In the genomic region with DNA sequence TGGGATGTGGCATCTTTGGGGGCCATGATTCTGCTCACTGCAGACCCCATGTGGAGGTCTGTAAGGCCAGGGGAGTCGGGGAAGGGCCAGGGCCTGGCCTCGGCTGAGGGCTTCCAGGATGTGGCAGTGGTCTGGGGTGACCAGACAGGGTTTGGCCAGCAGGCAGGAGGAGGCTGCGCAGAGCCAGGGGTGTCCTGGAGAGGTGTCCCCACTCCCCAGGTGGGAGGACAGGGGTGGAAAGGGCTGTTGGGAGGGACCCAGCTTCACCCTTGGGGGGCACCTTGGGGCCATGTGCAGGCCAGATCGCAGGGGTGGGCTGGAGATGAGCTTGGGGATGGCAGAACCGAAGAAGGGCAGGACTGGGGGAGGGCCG, we compare ENCODE assay signal across 15 cellular contexts. TPM values are rescaled to one million over a fixed set of nuclear protein-coding genes. Genes with fewer than 3 reads are reported as not detected.
DNase-seq lines count a peak whose midpoint lies in the region; ATAC-seq, FAIRE-seq and TF ChIP-seq lines count a peak whose summit lies in the region.
"Had no signal": no experiment of that assay in that cellular context is flagged by ENCODE, and none has a peak within 500 bp of the region (broad histone marks: within the 10 kb centered on the region; RNA-seq: fewer than 3 reads in every experiment).

No MANE protein-coding gene starts in this region.

- CTCF ChIA-PET in HepG2 (lab: Yijun Ruan, JAX; ENCODE audit: low intra/inter-chr PET ratio, low total read pairs) (no interaction called here), K562 (lab: Yijun Ruan, JAX; ENCODE audit: low intra/inter-chr PET ratio) (no interaction called here)

- BruUV-seq in HepG2 (replicated peaks; lab: Mats Ljungman, UMichigan) (no TSS peak), K562 (replicated peaks; lab: Mats Ljungman, UMichigan) (no TSS peak)

- FAIRE-seq in HepG2 (lab: Jason Lieb, UNC): no peak
- no peak for FAIRE-seq in K562 (lab: Jason Lieb, UNC)
- FAIRE-seq: A549, HTR-8/SVneo had no signal

- H3K9me3 ChIP-seq in right lobe of liver: no peaks in the 10 kb centered on the region
- no peaks in the 10 kb centered on the region for H3K9me3 ChIP-seq in HepG2 (ENCODE audit: low read length)
- H3K9me3 ChIP-seq in K562 (replicated peaks; ENCODE audit: control insufficient read depth, insufficient read depth, low read depth, low read length): no peaks in the 10 kb centered on the region
- no peaks in the 10 kb centered on the region for H3K9me3 ChIP-seq in spleen
- H3K9me3 ChIP-seq: A549 had no signal

- TF ChIP-seq RAD21 in HepG2 (CRISPR knock-in tag; IDR thresholded peaks at IDR 0.05): no peak
- TF ChIP-seq RAD21 in K562 (CRISPR knock-in tag; conservative IDR thresholded peaks at IDR 0.05 in 1 of 2, IDR thresholded peaks at IDR 0.05 in 1 of 2): no peak

- H3K27ac ChIP-seq in right lobe of liver: no peak overlapping the region
- no peak overlapping the region for H3K27ac ChIP-seq in HepG2 (ENCODE audit: extremely low read length, insufficient read depth, low read length)
- no peak overlapping the region for H3K27ac ChIP-seq in K562 (ENCODE audit: extremely low read depth, low read depth, low read length)
- no peak overlapping the region for H3K27ac ChIP-seq in spleen
- H3K27ac ChIP-seq: A549 had no signal

- H3K4me2 ChIP-seq in HepG2 (ENCODE audit: low read depth, low read length) (no peak overlapping the region), K562 (ENCODE audit: insufficient read depth, low read length) (no peak overlapping the region)
- H3K4me2 ChIP-seq: A549 had no signal

- in situ Hi-C loops in HepG2 (cut with HindIII; ENCODE audit: extremely low pct_ligation_motif_present, low pct_unique_long_range_greater_than_20kb) (no loop called here), K562 (cut with MboI) (no loop called here)

- intact Hi-C loops in right lobe of liver (cut with DNase I) (no loop called here), HepG2 (cut with micrococcal nuclease; ENCODE audit: unreplicated experiment) (no loop called here), K562 (cut with micrococcal nuclease) (no loop called here), spleen (cut with DNase I; ENCODE audit: low total_unique reads) (no loop called here)

- H4K20me1 ChIP-seq in HepG2 (ENCODE audit: insufficient read depth, low read length) (no peaks in the 10 kb centered on the region), K562 (replicated peaks; ENCODE audit: control insufficient read depth, insufficient read depth, low read length) (no peaks in the 10 kb centered on the region)

- no peak for TF ChIP-seq EP300 in HepG2 (IDR thresholded peaks at IDR 0.05; ENCODE audit: low read depth in 2 of 2, low read length in 2 of 2)
- TF ChIP-seq EP300 in HepG2 (CRISPR knock-in tag; IDR thresholded peaks at IDR 0.05; ENCODE audit: borderline replicate concordance): no peak
- no peak for TF ChIP-seq EP300 in K562 (IDR thresholded peaks at IDR 0.05; ENCODE audit: low read length)

- no peaks in the 10 kb centered on the region for H3K9me1 ChIP-seq in K562 (ENCODE audit: control insufficient read depth, insufficient read depth, low read length)

- H3K9ac ChIP-seq in HepG2 (ENCODE audit: insufficient read depth, low read depth, low read length) (no peak overlapping the region), K562 (ENCODE audit: insufficient read depth in 1 of 2, low read depth in 2 of 2, low read length in 2 of 2) (no peak overlapping the region; a peak in 1 of 4 replicates)

- H2AFZ ChIP-seq in HepG2 (ENCODE audit: low read length) (no peak overlapping the region), K562 (ENCODE audit: low read depth, low read length) (no peak overlapping the region)

- 100% methylated on average over 1 of the region's 6 CpGs for WGBS in right lobe of liver (ENCODE audit: insufficient coverage, low coverage, low lambda C conversion rate, missing lambda C conversion rate)
- WGBS in HepG2 (ENCODE audit: low lambda C conversion rate): 75% methylated on average over 5 of the region's 6 CpGs
- WGBS in K562 (ENCODE audit: insufficient coverage, low coverage, missing lambda C conversion rate): 59% methylated on average over 4 of the region's 6 CpGs
- WGBS in spleen, 5 donors: 89 to 97% (median 93%) methylated on average over 6 of the region's 6 CpGs

- H3K79me2 ChIP-seq in HepG2 (ENCODE audit: insufficient read depth, low read length) (no peaks in the 10 kb centered on the region), K562 (ENCODE audit: control insufficient read depth, insufficient read depth, low read length) (no peaks in the 10 kb centered on the region)

- POLR2A ChIA-PET in HepG2 (lab: Yijun Ruan, JAX) (no interaction called here), K562 (lab: Yijun Ruan, JAX) (interaction anchor here (1.1 kb wide), 1 partner anchor 13 kb away, joined by 3 read pairs; no protein-coding TSS in a partner anchor)

- ATAC-seq in right lobe of liver: no peak
- no peak for ATAC-seq in HepG2
- ATAC-seq in K562: no peak
- ATAC-seq in GM18498 (IDR thresholded peaks at IDR 0.05; ENCODE audit: unreplicated experiment): no peak

- TF ChIP-seq POLR2A in right lobe of liver (IDR thresholded peaks at IDR 0.05) (no peak), HepG2 (IDR thresholded peaks at IDR 0.05; ENCODE audit: insufficient read depth in 1 of 2, low read depth in 2 of 2, low read length in 2 of 2) (no peak), K562 (conservative IDR thresholded peaks at IDR 0.05) (no peak), spleen (IDR thresholded peaks at IDR 0.05) (no peak)

- H3K36me3 ChIP-seq in right lobe of liver (no peaks in the 10 kb centered on the region), HepG2 (replicated peaks in 1 of 2; ENCODE audit: control insufficient read depth in 1 of 2, insufficient read depth in 2 of 2, low read length in 2 of 2) (no peaks in the 10 kb centered on the region), GM06990 (ENCODE audit: control insufficient read depth, insufficient read depth, low read length) (no peaks in the 10 kb centered on the region), K562 (ENCODE audit: control insufficient read depth, insufficient read depth, low read length) (no peaks in the 10 kb centered on the region), spleen (no peaks in the 10 kb centered on the region)

- H3K27me3 ChIP-seq in right lobe of liver: no peaks in the 10 kb centered on the region
- peaks cover 0 to 5% of the 10 kb centered on the region in 2 experiments; a peak in 2 of 5 replicates for H3K27me3 ChIP-seq in HepG2 (ENCODE audit: control insufficient read depth in 1 of 2, insufficient read depth in 2 of 2, low read length in 2 of 2)
- H3K27me3 ChIP-seq in GM06990 (replicated peaks; ENCODE audit: control insufficient read depth, insufficient read depth, low read length): no peaks in the 10 kb centered on the region
- no peaks in the 10 kb centered on the region for H3K27me3 ChIP-seq in K562 (ENCODE audit: control insufficient read depth in 2 of 2, insufficient read depth in 2 of 2, low read length in 2 of 2)
- peaks cover 0 to 89% (median 44%) of the 10 kb centered on the region in 7 donors for H3K27me3 ChIP-seq in spleen (replicated peaks in 1 of 7)

- H3K4me1 ChIP-seq in right lobe of liver (peaks cover 0 to 15% (median 0%) of the 10 kb centered on the region in 4 donors), HepG2 (ENCODE audit: insufficient read depth, low read length) (peaks cover 19% of the 10 kb centered on the region), K562 (replicated peaks in 1 of 2; ENCODE audit: control insufficient read depth in 2 of 2, insufficient read depth in 2 of 2, low read length in 2 of 2) (peaks cover 8 to 60% of the 10 kb centered on the region in 2 experiments; a peak in 4 of 5 replicates), spleen (peaks cover 4 to 56% (median 31%) of the 10 kb centered on the region in 6 donors)

- DNase-seq in right lobe of liver (peak in 2 of 3 donors; percentile 38 to 54), HepG2 (ENCODE audit: low spot score) (no peak), GM06990 (ENCODE audit: extremely low read depth, insufficient read length) (peak; percentile 9), K562 (ENCODE audit: extremely low read depth in 1 of 4, low spot score in 3 of 4) (no peak), spleen (peak; percentile 74), foreskin fibroblast (no peak), NCI-H446 treated with DMSO at 0.1 percent for 48 hours (lab: John Stamatoyannopoulos, UW) (no peak)
- DNase-seq: Calu3; CD4-positive, CD25-positive, alpha-beta regulatory T cell; DMS 273 treated with DMSO at 0.1 percent for 48 hours; GOT3; H9 had no signal

- H3K4me3 ChIP-seq in right lobe of liver: no peak overlapping the region
- H3K4me3 ChIP-seq in HepG2 (replicated peaks in 1 of 3; ENCODE audit: insufficient read depth in 1 of 3, low read depth in 2 of 3, low read length in 3 of 3): no peak overlapping the region
- H3K4me3 ChIP-seq in GM06990 (replicated peaks; ENCODE audit: low read depth, low read length): no peak overlapping the region
- H3K4me3 ChIP-seq in K562: no peak overlapping the region
- H3K4me3 ChIP-seq in spleen: no peak overlapping the region
- H3K4me3 ChIP-seq in foreskin fibroblast (ENCODE audit: low read depth in 1 of 2, low read length in 2 of 2): no peak overlapping the region
- H3K4me3 ChIP-seq: A549 had no signal

- TF ChIP-seq CTCF in right lobe of liver (IDR thresholded peaks at IDR 0.05): no peak
- no peak for TF ChIP-seq CTCF in HepG2 (CRISPR knock-in tag; IDR thresholded peaks at IDR 0.05)
- TF ChIP-seq CTCF in GM06990 (IDR thresholded peaks at IDR 0.05; ENCODE audit: insufficient read depth, low read length, poor library complexity, severe bottlenecking): no peak
- TF ChIP-seq CTCF in K562 (IDR thresholded peaks at IDR 0.05 in 2 of 3, conservative IDR thresholded peaks at IDR 0.05 in 1 of 3; ENCODE audit: insufficient read depth in 2 of 3, low read depth in 1 of 3, low read length in 3 of 3): no peak
- no peak for TF ChIP-seq CTCF in spleen (IDR thresholded peaks at IDR 0.05 in 8 of 11, conservative IDR thresholded peaks at IDR 0.05 in 3 of 11)
- no peak for TF ChIP-seq CTCF in foreskin fibroblast (IDR thresholded peaks at IDR 0.05; ENCODE audit: low read depth, low read length)

RNA-seq across cellular contexts. Expression of gene PANX2, which starts 3.4 kb away (rescaled TPM):
- 10 to 100 TPM in 1 of 6 experiments, 1 to 10 TPM in 5; 3.9 to 12.3 (median 7.2) TPM for total RNA-seq in right lobe of liver
- total RNA-seq in HepG2 (2016; rRNA removed; fragmentation: Illumina TruSeq; extraction: Trizol): 0.15 and 0.58 TPM in 2 replicates
- total RNA-seq in HepG2 (2016; cell fraction: cytosol; rRNA removed; fragmentation: Illumina TruSeq; extraction: Trizol; ENCODE audit: low read depth): 0.20 and 0.35 TPM in 2 replicates
- total RNA-seq in HepG2 (2016; cell fraction: insoluble cytoplasmic fraction; rRNA removed; fragmentation: Illumina TruSeq; extraction: Trizol): 0.19 TPM in 2 replicates
- 1.1 and 1.4 TPM in 2 replicates for total RNA-seq in HepG2 (2016; cell fraction: membrane; rRNA removed; fragmentation: Illumina TruSeq; extraction: Trizol)
- 0.47 and 0.56 TPM in 2 replicates for total RNA-seq in HepG2 (2016; cell fraction: nucleus; rRNA removed; fragmentation: Illumina TruSeq; extraction: Trizol)
- 1.1 TPM in 2 replicates for polyA plus RNA-seq in HepG2 (2011; rRNA removed)
- 0.99 and 1.7 TPM in 2 replicates for polyA plus RNA-seq in HepG2 (2011; cell fraction: cytosol; rRNA removed)
- 2.5 and 4.2 TPM in 2 replicates for polyA plus RNA-seq in HepG2 (2011; cell fraction: nucleus; rRNA removed)
- 1.6 and 3.8 TPM in 2 replicates for polyA plus RNA-seq in HepG2 (2012)
- 1.3 and 1.4 TPM in 2 replicates for polyA plus RNA-seq in HepG2 (2016; cell fraction: cytosol; fragmentation: Illumina TruSeq; extraction: Trizol; ENCODE audit: low read depth)
- 1.1 and 1.4 TPM in 2 replicates for polyA plus RNA-seq in HepG2 (2016; cell fraction: insoluble cytoplasmic fraction; fragmentation: Illumina TruSeq; extraction: Trizol; ENCODE audit: low read depth)
- polyA plus RNA-seq in HepG2 (2016; cell fraction: membrane; fragmentation: Illumina TruSeq; extraction: Trizol; ENCODE audit: low read depth): 2.9 and 3.6 TPM in 2 replicates
- 2.0 and 2.3 TPM in 2 replicates for polyA plus RNA-seq in HepG2 (2016; cell fraction: nucleus; fragmentation: Illumina TruSeq; extraction: Trizol; ENCODE audit: insufficient read depth, low read depth)
- polyA minus RNA-seq in HepG2 (2011; rRNA and poly(A)+ RNA removed; ENCODE audit: low replicate concordance): 0.78 and 0.84 TPM in 2 replicates
- 0.30 and 0.79 TPM in 2 replicates for polyA minus RNA-seq in HepG2 (2011; cell fraction: cytosol; rRNA and poly(A)+ RNA removed)
- polyA minus RNA-seq in HepG2 (2011; cell fraction: nucleus; rRNA and poly(A)+ RNA removed): 0.37 and 0.39 TPM in 2 replicates
- 2.9 and 7.9 TPM in 2 replicates for total RNA-seq in K562 (2011; cell fraction: chromatin; rRNA removed; ENCODE audit: low replicate concordance)
- 4.5 and 5.7 TPM in 2 replicates for total RNA-seq in K562 (2011; cell fraction: nucleolus; rRNA removed)
- total RNA-seq in K562 (2011; cell fraction: nucleoplasm; rRNA removed): 4.0 and 4.1 TPM in 2 replicates
- total RNA-seq in K562 (2014; rRNA removed): 0.61 and 1.0 TPM in 2 replicates
- 0.06 and 0.07 TPM in 2 replicates for total RNA-seq in K562 (2014; rRNA removed; fragmentation: Illumina TruSeq; extraction: Trizol)
- total RNA-seq in K562 (2015; rRNA removed; fragmentation: Illumina TruSeq; extraction: Trizol): 0.15 and 0.29 TPM in 2 replicates
- 3.0 and 3.9 TPM in 2 replicates for total RNA-seq in K562 (2021)
- polyA plus RNA-seq in K562 (2011; rRNA removed): 1.1 and 1.7 TPM in 2 replicates
- polyA plus RNA-seq in K562 (2011; cell fraction: cytosol; rRNA removed): 2.4 and 3.0 TPM in 2 replicates
- 7.8 and 9.9 TPM in 2 replicates for polyA plus RNA-seq in K562 (2011; cell fraction: nucleus; rRNA removed)
- 2.1 and 7.6 TPM in 2 replicates for polyA plus RNA-seq in K562 (2012)
- polyA plus RNA-seq in K562 (2014; fragmentation: Illumina TruSeq; extraction: Trizol): 0.22 and 0.72 TPM in 2 replicates
- under 1 TPM in 1 of 2 experiments, not detected in 1; 0.01 TPM for polyA plus RNA-seq in K562 (2014; fragmentation: Nextera tagmentation; extraction: Ambion mirVana)
- polyA plus RNA-seq in K562 (2014; rRNA removed): 1.7 and 1.9 TPM in 2 replicates
- polyA minus RNA-seq in K562 (2011; rRNA and poly(A)+ RNA removed): 0.24 and 0.60 TPM in 2 replicates
- 1.1 and 2.9 TPM in 2 replicates for polyA minus RNA-seq in K562 (2011; cell fraction: cytosol; rRNA and poly(A)+ RNA removed)
- polyA minus RNA-seq in K562 (2011; cell fraction: nucleus; rRNA and poly(A)+ RNA removed): 1.2 and 1.7 TPM in 2 replicates
- total RNA-seq in spleen: 1 to 10 TPM in 6 of 7 donors, under 1 TPM in 1; 0.39 to 4.6 (median 2.4) TPM
- under 1 TPM; 0.11 to 0.67 (median 0.24) TPM for polyA plus RNA-seq in spleen
- total RNA-seq: CD4-positive, CD25-positive, alpha-beta regulatory T cell had no signal
- polyA plus RNA-seq: CD4-positive, CD25-positive, alpha-beta regulatory T cell had no signal

RNA-seq across cellular contexts. Expression of gene TRABD, which starts 11.7 kb away (rescaled TPM):
- total RNA-seq in right lobe of liver: 10 to 100 TPM; 18.9 to 30.2 (median 22.8) TPM
- 16.2 and 21.5 TPM in 2 replicates for total RNA-seq in HepG2 (2016; rRNA removed; fragmentation: Illumina TruSeq; extraction: Trizol)
- total RNA-seq in HepG2 (2016; cell fraction: cytosol; rRNA removed; fragmentation: Illumina TruSeq; extraction: Trizol; ENCODE audit: low read depth): 8.1 and 8.5 TPM in 2 replicates
- 14.1 and 20.1 TPM in 2 replicates for total RNA-seq in HepG2 (2016; cell fraction: insoluble cytoplasmic fraction; rRNA removed; fragmentation: Illumina TruSeq; extraction: Trizol)
- total RNA-seq in HepG2 (2016; cell fraction: membrane; rRNA removed; fragmentation: Illumina TruSeq; extraction: Trizol): 15.9 and 17.7 TPM in 2 replicates
- 12.3 and 17.7 TPM in 2 replicates for total RNA-seq in HepG2 (2016; cell fraction: nucleus; rRNA removed; fragmentation: Illumina TruSeq; extraction: Trizol)
- 28.9 and 36.8 TPM in 2 replicates for polyA plus RNA-seq in HepG2 (2011; rRNA removed)
- 15.8 and 28.0 TPM in 2 replicates for polyA plus RNA-seq in HepG2 (2011; cell fraction: cytosol; rRNA removed)
- polyA plus RNA-seq in HepG2 (2011; cell fraction: nucleus; rRNA removed): 241 and 327 TPM in 2 replicates
- 19.6 and 35.2 TPM in 2 replicates for polyA plus RNA-seq in HepG2 (2012)
- polyA plus RNA-seq in HepG2 (2016; cell fraction: cytosol; fragmentation: Illumina TruSeq; extraction: Trizol; ENCODE audit: low read depth): 10.4 and 11.2 TPM in 2 replicates
- polyA plus RNA-seq in HepG2 (2016; cell fraction: insoluble cytoplasmic fraction; fragmentation: Illumina TruSeq; extraction: Trizol; ENCODE audit: low read depth): 19.9 and 22.8 TPM in 2 replicates
- 15.2 and 16.9 TPM in 2 replicates for polyA plus RNA-seq in HepG2 (2016; cell fraction: membrane; fragmentation: Illumina TruSeq; extraction: Trizol; ENCODE audit: low read depth)
- 56.6 and 60.9 TPM in 2 replicates for polyA plus RNA-seq in HepG2 (2016; cell fraction: nucleus; fragmentation: Illumina TruSeq; extraction: Trizol; ENCODE audit: insufficient read depth, low read depth)
- 22.4 and 30.1 TPM in 2 replicates for polyA minus RNA-seq in HepG2 (2011; rRNA and poly(A)+ RNA removed; ENCODE audit: low replicate concordance)
- 9.7 and 11.7 TPM in 2 replicates for polyA minus RNA-seq in HepG2 (2011; cell fraction: cytosol; rRNA and poly(A)+ RNA removed)
- 14.4 and 18.2 TPM in 2 replicates for polyA minus RNA-seq in HepG2 (2011; cell fraction: nucleus; rRNA and poly(A)+ RNA removed)
- 44.8 and 168 TPM in 2 replicates for total RNA-seq in K562 (2011; cell fraction: chromatin; rRNA removed; ENCODE audit: low replicate concordance)
- total RNA-seq in K562 (2011; cell fraction: nucleolus; rRNA removed): 130 and 141 TPM in 2 replicates
- total RNA-seq in K562 (2011; cell fraction: nucleoplasm; rRNA removed): 69.2 and 70.6 TPM in 2 replicates
- total RNA-seq in K562 (2014; rRNA removed): 41.2 and 49.8 TPM in 2 replicates
- 1.4 and 2.8 TPM in 2 replicates for total RNA-seq in K562 (2014; rRNA removed; fragmentation: Illumina TruSeq; extraction: Trizol)
- total RNA-seq in K562 (2015; rRNA removed; fragmentation: Illumina TruSeq; extraction: Trizol): 14.0 and 14.7 TPM in 2 replicates
- total RNA-seq in K562 (2021): 55.3 and 59.3 TPM in 2 replicates
- polyA plus RNA-seq in K562 (2011; rRNA removed): 24.3 and 35.9 TPM in 2 replicates
- polyA plus RNA-seq in K562 (2011; cell fraction: cytosol; rRNA removed): 27.7 and 49.1 TPM in 2 replicates
- 268 and 323 TPM in 2 replicates for polyA plus RNA-seq in K562 (2011; cell fraction: nucleus; rRNA removed)
- polyA plus RNA-seq in K562 (2012): 38.7 and 63.6 TPM in 2 replicates
- polyA plus RNA-seq in K562 (2014; fragmentation: Illumina TruSeq; extraction: Trizol): 7.7 and 20.3 TPM in 2 replicates
- polyA plus RNA-seq in K562 (2014; fragmentation: Nextera tagmentation; extraction: Ambion mirVana): under 1 TPM; 0.08 to 0.59 TPM
- polyA plus RNA-seq in K562 (2014; rRNA removed): 62.0 and 62.9 TPM in 2 replicates
- polyA minus RNA-seq in K562 (2011; rRNA and poly(A)+ RNA removed): 4.1 and 8.2 TPM in 2 replicates
- polyA minus RNA-seq in K562 (2011; cell fraction: cytosol; rRNA and poly(A)+ RNA removed): 15.3 and 18.4 TPM in 2 replicates
- 21.8 and 25.8 TPM in 2 replicates for polyA minus RNA-seq in K562 (2011; cell fraction: nucleus; rRNA and poly(A)+ RNA removed)
- 10 to 100 TPM; 49.8 to 66.5 (median 57.7) TPM for total RNA-seq in spleen
- 10 to 100 TPM; 43.3 to 85.8 (median 77.9) TPM for polyA plus RNA-seq in spleen

RNA-seq across cellular contexts. Expression of gene SELENOO, which starts 26.8 kb away (rescaled TPM):
- total RNA-seq in right lobe of liver: 10 to 100 TPM; 51.1 to 67.8 (median 59.2) TPM
- total RNA-seq in HepG2 (2016; rRNA removed; fragmentation: Illumina TruSeq; extraction: Trizol): 12.5 and 19.0 TPM in 2 replicates
- 2.8 and 3.8 TPM in 2 replicates for total RNA-seq in HepG2 (2016; cell fraction: cytosol; rRNA removed; fragmentation: Illumina TruSeq; extraction: Trizol; ENCODE audit: low read depth)
- total RNA-seq in HepG2 (2016; cell fraction: insoluble cytoplasmic fraction; rRNA removed; fragmentation: Illumina TruSeq; extraction: Trizol): 9.4 and 19.8 TPM in 2 replicates
- 6.0 and 7.6 TPM in 2 replicates for total RNA-seq in HepG2 (2016; cell fraction: membrane; rRNA removed; fragmentation: Illumina TruSeq; extraction: Trizol)
- 18.8 and 19.9 TPM in 2 replicates for total RNA-seq in HepG2 (2016; cell fraction: nucleus; rRNA removed; fragmentation: Illumina TruSeq; extraction: Trizol)
- polyA plus RNA-seq in HepG2 (2011; rRNA removed): 14.4 and 18.7 TPM in 2 replicates
- polyA plus RNA-seq in HepG2 (2011; cell fraction: cytosol; rRNA removed): 10.0 and 18.1 TPM in 2 replicates
- polyA plus RNA-seq in HepG2 (2011; cell fraction: nucleus; rRNA removed): 88.6 and 104 TPM in 2 replicates
- 10.9 and 17.7 TPM in 2 replicates for polyA plus RNA-seq in HepG2 (2012)
- polyA plus RNA-seq in HepG2 (2016; cell fraction: cytosol; fragmentation: Illumina TruSeq; extraction: Trizol; ENCODE audit: low read depth): 3.5 and 4.0 TPM in 2 replicates
- 9.5 and 12.3 TPM in 2 replicates for polyA plus RNA-seq in HepG2 (2016; cell fraction: insoluble cytoplasmic fraction; fragmentation: Illumina TruSeq; extraction: Trizol; ENCODE audit: low read depth)
- 4.9 and 5.3 TPM in 2 replicates for polyA plus RNA-seq in HepG2 (2016; cell fraction: membrane; fragmentation: Illumina TruSeq; extraction: Trizol; ENCODE audit: low read depth)
- polyA plus RNA-seq in HepG2 (2016; cell fraction: nucleus; fragmentation: Illumina TruSeq; extraction: Trizol; ENCODE audit: insufficient read depth, low read depth): 54.2 and 57.7 TPM in 2 replicates
- polyA minus RNA-seq in HepG2 (2011; rRNA and poly(A)+ RNA removed; ENCODE audit: low replicate concordance): 9.7 and 16.7 TPM in 2 replicates
- 6.4 and 6.9 TPM in 2 replicates for polyA minus RNA-seq in HepG2 (2011; cell fraction: cytosol; rRNA and poly(A)+ RNA removed)
- polyA minus RNA-seq in HepG2 (2011; cell fraction: nucleus; rRNA and poly(A)+ RNA removed): 7.5 and 7.7 TPM in 2 replicates
- 12.6 and 38.1 TPM in 2 replicates for total RNA-seq in K562 (2011; cell fraction: chromatin; rRNA removed; ENCODE audit: low replicate concordance)
- 37.1 and 42.4 TPM in 2 replicates for total RNA-seq in K562 (2011; cell fraction: nucleolus; rRNA removed)
- total RNA-seq in K562 (2011; cell fraction: nucleoplasm; rRNA removed): 17.2 and 22.2 TPM in 2 replicates
- total RNA-seq in K562 (2014; rRNA removed): 23.5 and 30.4 TPM in 2 replicates
- 0.93 and 1.8 TPM in 2 replicates for total RNA-seq in K562 (2014; rRNA removed; fragmentation: Illumina TruSeq; extraction: Trizol)
- total RNA-seq in K562 (2015; rRNA removed; fragmentation: Illumina TruSeq; extraction: Trizol): 8.3 and 9.2 TPM in 2 replicates
- total RNA-seq in K562 (2021): 22.6 and 24.4 TPM in 2 replicates
- 9.7 and 14.9 TPM in 2 replicates for polyA plus RNA-seq in K562 (2011; rRNA removed)
- polyA plus RNA-seq in K562 (2011; cell fraction: cytosol; rRNA removed): 19.8 and 41.1 TPM in 2 replicates
- polyA plus RNA-seq in K562 (2011; cell fraction: nucleus; rRNA removed): 43.7 and 74.3 TPM in 2 replicates
- polyA plus RNA-seq in K562 (2012): 15.4 and 21.7 TPM in 2 replicates
- 2.2 and 11.6 TPM in 2 replicates for polyA plus RNA-seq in K562 (2014; fragmentation: Illumina TruSeq; extraction: Trizol)
- polyA plus RNA-seq in K562 (2014; fragmentation: Nextera tagmentation; extraction: Ambion mirVana): under 1 TPM; 0.37 to 0.84 TPM
- 24.3 and 24.9 TPM in 2 replicates for polyA plus RNA-seq in K562 (2014; rRNA removed)
- 3.3 and 5.5 TPM in 2 replicates for polyA minus RNA-seq in K562 (2011; rRNA and poly(A)+ RNA removed)
- polyA minus RNA-seq in K562 (2011; cell fraction: cytosol; rRNA and poly(A)+ RNA removed): 8.8 and 11.2 TPM in 2 replicates
- polyA minus RNA-seq in K562 (2011; cell fraction: nucleus; rRNA and poly(A)+ RNA removed): 7.8 TPM in 2 replicates
- 10 to 100 TPM; 25.4 to 31.7 (median 29.3) TPM for total RNA-seq in spleen
- polyA plus RNA-seq in spleen: 10 to 100 TPM; 26.2 to 70.8 (median 47.0) TPM

Comparison
In these comparisons a context has a peak if more than half of its experiments do, and no peak if none do; other contexts are left out.
1. DNase-seq: peak in right lobe of liver (2 of 3), GM06990 (single experiment) and spleen (single experiment); none in HepG2 (single experiment), K562 (0 of 4), foreskin fibroblast (0 of 2) and NCI-H446 treated with DMSO at 0.1 percent for 48 hours (single experiment).